Comparison of ENCODE assay signal across 11 cellular contexts in the genomic region with DNA sequence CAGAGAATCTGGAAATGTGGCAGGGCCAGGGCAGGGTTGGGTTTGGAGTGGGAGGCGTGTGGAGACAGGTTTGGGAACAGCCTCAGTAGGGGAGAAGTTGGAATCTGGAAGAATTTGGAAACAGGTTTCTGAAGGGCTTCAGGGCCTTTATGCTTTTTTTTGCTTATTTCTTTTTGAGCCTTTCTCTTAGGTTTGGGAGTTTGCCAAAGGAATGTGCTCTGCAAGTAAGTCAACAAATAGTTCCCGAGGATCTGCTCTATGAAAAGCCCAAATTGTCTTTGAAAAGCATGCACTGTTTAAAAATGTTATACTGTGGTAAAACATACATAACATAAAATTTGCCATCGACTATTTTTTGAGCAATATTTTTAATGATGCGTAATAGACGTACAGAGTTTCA.
DNase-seq lines count a peak whose midpoint lies in the region; ATAC-seq and TF ChIP-seq lines count a peak whose summit lies in the region.
"Had no signal": no experiment of that assay in that cellular context is flagged by ENCODE, and none has a peak within 500 bp of the region (broad histone marks: within the 10 kb centered on the region; RNA-seq: fewer than 3 reads in every experiment).

No MANE protein-coding gene starts in this region.

- no peaks in the 10 kb centered on the region for H3K36me3 ChIP-seq in lower lobe of right lung
- no peaks in the 10 kb centered on the region for H3K36me3 ChIP-seq in CD8-positive, alpha-beta memory T cell (ENCODE audit: insufficient read depth, low read length)
- H3K36me3 ChIP-seq: vagina had no signal

- H3K4me3 Mint-ChIP-seq in CD8-positive, alpha-beta memory T cell: no peak overlapping the region

- CTCF ChIA-PET in CD8-positive, alpha-beta memory T cell (lab: Charles Lee): no interaction called here

- H3K27ac ChIP-seq in right cardiac atrium (ENCODE audit: low read length) (peak overlapping the region; percentile 42), lower lobe of right lung (peak overlapping the region; percentile 66)
- H3K27ac ChIP-seq in CD8-positive, alpha-beta memory T cell (ENCODE audit: low read depth, low read length): no peak overlapping the region
- H3K27ac ChIP-seq: vagina had no signal

- 72% methylated on average over 5 of the region's 5 CpGs for WGBS in right cardiac atrium

- H3K9me3 ChIP-seq in right cardiac atrium (ENCODE audit: control insufficient read depth, low read length): no peaks in the 10 kb centered on the region
- H3K9me3 ChIP-seq in lower lobe of right lung: no peaks in the 10 kb centered on the region
- H3K9me3 ChIP-seq in CD8-positive, alpha-beta memory T cell (ENCODE audit: low read length): no peaks in the 10 kb centered on the region
- H3K9me3 ChIP-seq: vagina had no signal

- intact Hi-C loops in right cardiac atrium (cut with DNase I): no loop called here
- intact Hi-C loops in left ventricle myocardium superior (cut with micrococcal nuclease): no loop called here
- intact Hi-C loops in lower lobe of right lung (cut with DNase I): no loop called here

- TF ChIP-seq CTCF in lower lobe of right lung (IDR thresholded peaks at IDR 0.05): no peak

- POLR2A ChIA-PET in CD8-positive, alpha-beta memory T cell (lab: Charles Lee): interaction anchor here (0.6 kb wide), 1 partner anchor 121 kb away, joined by 3 read pairs; no protein-coding TSS in a partner anchor

- peak overlapping the region in 2 of 8 donors; percentile 12 to 31 for H3K27ac Mint-ChIP-seq in CD8-positive, alpha-beta memory T cell

- ATAC-seq in right cardiac atrium (no peak), left ventricle myocardium superior (no peak), lower lobe of right lung (no peak), GM19395 (IDR thresholded peaks at IDR 0.05; ENCODE audit: unreplicated experiment) (no peak), GM18502 (IDR thresholded peaks at IDR 0.05; ENCODE audit: poor library complexity, unreplicated experiment) (no peak)

- H3K4me3 ChIP-seq in right cardiac atrium (ENCODE audit: low read length) (no peak overlapping the region), lower lobe of right lung (no peak overlapping the region)
- no peak overlapping the region for H3K4me3 ChIP-seq in CD8-positive, alpha-beta memory T cell (ENCODE audit: low read length)
- H3K4me3 ChIP-seq: vagina had no signal

- peaks cover 0 to 5% of the 10 kb centered on the region in 2 donors for H3K27me3 Mint-ChIP-seq in CD8-positive, alpha-beta memory T cell

- DNase-seq in right cardiac atrium (no peak), left ventricle myocardium superior (no peak), dedifferentiated amniotic fluid mesenchymal stem cell (ENCODE audit: extremely low spot score) (peak; percentile 89), lower lobe of right lung (no peak), retina (no peak)
- no peak for DNase-seq in CD8-positive, alpha-beta memory T cell
- DNase-seq: C1 segment of cervical spinal cord, NCI-H1417 had no signal

- peaks cover 39 to 51% (median 50%) of the 10 kb centered on the region in 3 donors for H3K4me1 Mint-ChIP-seq in CD8-positive, alpha-beta memory T cell

- peaks cover 0 to 6% (median 1%) of the 10 kb centered on the region in 3 donors for H3K36me3 Mint-ChIP-seq in CD8-positive, alpha-beta memory T cell

- H3K27me3 ChIP-seq in right cardiac atrium (ENCODE audit: control insufficient read depth, insufficient read depth) (no peaks in the 10 kb centered on the region), lower lobe of right lung (ENCODE audit: low read depth) (no peaks in the 10 kb centered on the region)
- peaks cover 4% of the 10 kb centered on the region for H3K27me3 ChIP-seq in CD8-positive, alpha-beta memory T cell (ENCODE audit: insufficient read depth, low read length, poor library complexity, severe bottlenecking)
- H3K27me3 ChIP-seq: vagina had no signal

- H3K9me3 Mint-ChIP-seq in CD8-positive, alpha-beta memory T cell: peaks cover 0 to 5% (median 0%) of the 10 kb centered on the region in 5 donors

- H3K4me1 ChIP-seq in right cardiac atrium (ENCODE audit: control insufficient read depth, insufficient read depth, low read length) (peaks cover 2% of the 10 kb centered on the region), lower lobe of right lung (peaks cover 44% of the 10 kb centered on the region)
- H3K4me1 ChIP-seq in CD8-positive, alpha-beta memory T cell (ENCODE audit: insufficient read depth, low read length): peaks cover 42% of the 10 kb centered on the region
